ENCODE assay signal across 8 cellular contexts in genomic region chr3:32297366-32297765, GRCh38. TPM values are rescaled to one million over a fixed set of nuclear protein-coding genes. Genes with fewer than 3 reads are reported as not detected.
DNase-seq lines count a peak whose midpoint lies in the region; ATAC-seq and TF ChIP-seq lines count a peak whose summit lies in the region.

No MANE protein-coding gene starts in this region.

- DNase-seq in T follicular helper cell (ENCODE audit: low read depth) (peak; percentile 47), COLO829 (ENCODE audit: low spot score) (no peak), HK-2 (ENCODE audit: unreplicated experiment) (no peak), GM10266 (ENCODE audit: extremely low spot score) (no peak)
- DNase-seq in activated CD4-positive, alpha-beta memory T cell treated with anti-CD3 and anti-CD28 coated beads for 36 hours: peak; percentile 71
- DNase-seq in activated naive CD4-positive, alpha-beta T cell treated with anti-CD3 and anti-CD28 coated beads, Interleukin-2, amount 50 U/mL, for 72 hours (ENCODE audit: low spot score in 2 of 2): peak in 1 of 2 donors; percentile 58
- DNase-seq in stimulated activated CD4-positive, alpha-beta T cell treated with anti-CD3 and anti-CD28 coated beads, Interleukin-4, amount 100 ng/mL, for 1 hour: peak; percentile 42

- no peaks in the 10 kb centered on the region for H3K9me3 Mint-ChIP-seq in activated CD4-positive, alpha-beta memory T cell treated with anti-CD3 and anti-CD28 coated beads for 36 hours
- no peaks in the 10 kb centered on the region for H3K9me3 Mint-ChIP-seq in activated naive CD4-positive, alpha-beta T cell treated with anti-CD3 and anti-CD28 coated beads, Interleukin-2, amount 50 U/mL, for 72 hours

- peak overlapping the region; percentile 38 for H3K4me3 Mint-ChIP-seq in activated CD4-positive, alpha-beta memory T cell treated with anti-CD3 and anti-CD28 coated beads for 36 hours

- intact Hi-C loops in activated CD4-positive, alpha-beta memory T cell treated with anti-CD3 and anti-CD28 coated beads for 36 hours (cut with micrococcal nuclease): loop anchor here (2.0 to 5.0 kb wide), 5 partner anchors 53 to 170 kb away; no protein-coding TSS in a partner anchor

- H3K27me3 Mint-ChIP-seq in activated CD4-positive, alpha-beta memory T cell treated with anti-CD3 and anti-CD28 coated beads for 36 hours: no peaks in the 10 kb centered on the region

- ATAC-seq in activated naive CD4-positive, alpha-beta T cell treated with anti-CD3 and anti-CD28 coated beads, Interleukin-2, amount 50 U/mL, for 72 hours: peak; percentile 77 to 93
- no peak for ATAC-seq in HG03469 (IDR thresholded peaks at IDR 0.05; ENCODE audit: unreplicated experiment)

- no peaks in the 10 kb centered on the region for H3K36me3 Mint-ChIP-seq in activated CD4-positive, alpha-beta memory T cell treated with anti-CD3 and anti-CD28 coated beads for 36 hours
- no peaks in the 10 kb centered on the region for H3K36me3 Mint-ChIP-seq in activated naive CD4-positive, alpha-beta T cell treated with anti-CD3 and anti-CD28 coated beads, Interleukin-2, amount 50 U/mL, for 72 hours

- CTCF ChIA-PET in activated CD4-positive, alpha-beta memory T cell treated with anti-CD3 and anti-CD28 coated beads for 36 hours (lab: Charles Lee): interaction anchor here (0.7 to 5.5 kb wide), 23 partner anchors 9 to 196 kb away, joined by 3 to 89 read pairs (median 7); partner anchors contain the start of gene CMTM8

- H3K27ac Mint-ChIP-seq in activated CD4-positive, alpha-beta memory T cell treated with anti-CD3 and anti-CD28 coated beads for 36 hours: peak overlapping the region; percentile 67
- peak overlapping the region; percentile 86 to 88 for H3K27ac Mint-ChIP-seq in activated naive CD4-positive, alpha-beta T cell treated with anti-CD3 and anti-CD28 coated beads, Interleukin-2, amount 50 U/mL, for 72 hours

- POLR2A ChIA-PET in activated CD4-positive, alpha-beta memory T cell treated with anti-CD3 and anti-CD28 coated beads for 36 hours (lab: Charles Lee): interaction anchor here (0.6 to 1.0 kb wide), 2 partner anchors 15 to 97 kb away, joined by 3 to 4 read pairs; no protein-coding TSS in a partner anchor

- TF ChIP-seq CTCF in GM10266 (IDR thresholded peaks at IDR 0.05; ENCODE audit: control insufficient read depth, insufficient read depth, low read depth, missing control alignments): no peak

- H3K4me1 Mint-ChIP-seq in activated CD4-positive, alpha-beta memory T cell treated with anti-CD3 and anti-CD28 coated beads for 36 hours (ENCODE audit: low read depth): peaks cover 44% of the 10 kb centered on the region

RNA-seq across cellular contexts. Expression of gene CMTM8, which starts 58.9 kb away (rescaled TPM):
- total RNA-seq in activated CD4-positive, alpha-beta memory T cell treated with anti-CD3 and anti-CD28 coated beads for 36 hours: 10 to 100 TPM; 11.6 to 13.0 TPM
- total RNA-seq in activated naive CD4-positive, alpha-beta T cell treated with anti-CD3 and anti-CD28 coated beads, Interleukin-2, amount 50 U/mL, for 72 hours: 1 to 10 TPM; 7.8 to 9.5 TPM

Comparison
In these comparisons a context has a peak if more than half of its experiments do, and no peak if none do; other contexts are left out.
1. DNase-seq: peak in T follicular helper cell (single experiment), activated CD4-positive, alpha-beta memory T cell treated with anti-CD3 and anti-CD28 coated beads for 36 hours (single experiment) and stimulated activated CD4-positive, alpha-beta T cell treated with anti-CD3 and anti-CD28 coated beads, Interleukin-4, amount 100 ng/mL, for 1 hour (single experiment); none in COLO829 (single experiment), HK-2 (single experiment) and GM10266 (single experiment).